ENCODE assay signal across 10 cellular contexts in the genomic region with DNA sequence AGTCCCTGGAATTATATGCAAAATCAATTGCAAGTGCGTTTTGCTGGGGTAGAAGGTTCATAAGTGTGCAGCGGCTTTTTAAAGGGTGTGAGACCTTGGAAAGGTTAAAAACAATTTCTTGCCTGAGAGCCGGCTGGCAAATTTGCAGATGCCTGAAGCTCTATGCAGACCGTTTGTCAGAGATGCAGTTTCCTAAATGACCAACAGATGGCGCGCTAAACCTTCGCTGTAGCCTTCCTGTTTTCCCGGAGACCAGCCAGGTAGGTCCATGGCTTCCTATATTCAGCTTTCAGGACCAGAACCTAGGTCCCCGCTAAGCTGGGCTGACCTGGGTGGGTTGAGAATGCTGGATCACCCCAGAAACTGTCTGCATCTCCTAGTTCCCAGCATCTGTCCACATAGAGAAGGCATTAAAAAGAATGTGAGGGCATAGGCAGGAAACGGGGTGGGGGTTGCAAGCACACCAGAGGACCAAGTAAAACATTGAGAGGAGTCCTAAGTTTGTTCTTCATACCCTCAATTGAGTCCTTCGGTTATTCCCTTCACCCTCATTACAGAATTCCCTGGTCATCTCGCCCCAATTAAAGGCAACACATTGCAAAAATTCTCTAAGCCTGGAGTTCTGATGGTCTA. TPM values are rescaled to one million over a fixed set of nuclear protein-coding genes. Genes with fewer than 3 reads are reported as not detected.
DNase-seq lines count a peak whose midpoint lies in the region; ATAC-seq and TF ChIP-seq lines count a peak whose summit lies in the region.
"Had no signal": no experiment of that assay in that cellular context is flagged by ENCODE, and none has a peak within 500 bp of the region (broad histone marks: within the 10 kb centered on the region; RNA-seq: fewer than 3 reads in every experiment).

No MANE protein-coding gene starts in this region.

- H3K4me3 Mint-ChIP-seq in neural crest cell = no peak overlapping the region
- H3K4me3 Mint-ChIP-seq: T-helper 1 cell treated with Interleukin-12 subunit alpha and Interleukin-12 subunit beta and Interleukin-4 antibody, amounts not matched to agents 30 μg/mL and 1 μg/mL, for 36 hours had no signal

- peaks cover 3% of the 10 kb centered on the region for H3K27me3 ChIP-seq in thyroid gland

- 14 to 20% methylated on average over 10 to 12 of the region's 12 CpGs for WGBS in thyroid gland, 2 donors

- no peak for ATAC-seq in GM18861 (IDR thresholded peaks at IDR 0.05; ENCODE audit: unreplicated experiment)

- H3K27ac ChIP-seq in thyroid gland = no peak overlapping the region

- H3K9me3 ChIP-seq in thyroid gland = no peaks in the 10 kb centered on the region

- H3K4me3 ChIP-seq in fibroblast of the aortic adventitia (ENCODE audit: low read depth, low read length) = no peak overlapping the region
- H3K4me3 ChIP-seq in thyroid gland (replicated peaks in 1 of 3) = no peak overlapping the region

- TF ChIP-seq CTCF in fibroblast of the aortic adventitia (IDR thresholded peaks at IDR 0.05; ENCODE audit: insufficient read depth, low read length) (peak; percentile 89), neural crest cell (conservative IDR thresholded peaks at IDR 0.05) (peak; percentile 94), thyroid gland (IDR thresholded peaks at IDR 0.05) (peak; percentile 81 to 94 (median 88))

- H3K27me3 Mint-ChIP-seq in neural crest cell (ENCODE audit: low read depth) = peaks cover 89% of the 10 kb centered on the region

- no peaks in the 10 kb centered on the region for H3K36me3 ChIP-seq in thyroid gland

- no peaks in the 10 kb centered on the region for H3K36me3 Mint-ChIP-seq in neural crest cell (ENCODE audit: low read depth)

- H3K27ac Mint-ChIP-seq in neural crest cell (ENCODE audit: unreplicated experiment) = no peak overlapping the region
- H3K27ac Mint-ChIP-seq: T-helper 1 cell treated with Interleukin-12 subunit alpha and Interleukin-12 subunit beta and Interleukin-4 antibody, amounts not matched to agents 30 μg/mL and 1 μg/mL, for 36 hours had no signal

- DNase-seq in DMS 273 treated with DMSO at 0.1 percent for 48 hours (lab: John Stamatoyannopoulos, UW) (peak; percentile 12), HK-2 (ENCODE audit: unreplicated experiment) (peak; percentile 81), NCI-H69 (lab: John Stamatoyannopoulos, UW) (peak; percentile 85), fibroblast of the aortic adventitia (ENCODE audit: low read depth) (peak; percentile 71), neural crest cell (ENCODE audit: low read depth, low spot score) (peak; percentile 85), thyroid gland (peak; percentile 83 to 84)
- DNase-seq in activated CD8-positive, alpha-beta memory T cell treated with anti-CD3 and anti-CD28 coated beads, Interleukin-2, amount 50 U/mL, for 48 hours = peak; percentile 85

- H3K4me1 Mint-ChIP-seq in neural crest cell = no peaks in the 10 kb centered on the region

- intact Hi-C loops in thyroid gland (cut with DNase I) = loop anchor here (2.0 to 5.0 kb wide), 3 partner anchors 222 to 470 kb away; no protein-coding TSS in a partner anchor

- no peak for TF ChIP-seq POLR2A in thyroid gland (IDR thresholded peaks at IDR 0.05)

- H3K9me3 Mint-ChIP-seq in neural crest cell = peaks cover 4% of the 10 kb centered on the region
- H3K9me3 Mint-ChIP-seq: T-helper 1 cell treated with Interleukin-12 subunit alpha and Interleukin-12 subunit beta and Interleukin-4 antibody, amounts not matched to agents 30 μg/mL and 1 μg/mL, for 36 hours had no signal

- no peaks in the 10 kb centered on the region for H3K4me1 ChIP-seq in thyroid gland

RNA-seq across cellular contexts. Expression of gene NOS1, which starts 5.7 kb away (rescaled TPM):
- total RNA-seq in fibroblast of the aortic adventitia (ENCODE audit: low replicate concordance) = not detected in 2 replicates
- total RNA-seq in neural crest cell = 0.07 and 0.16 TPM in 2 replicates
- total RNA-seq in thyroid gland = 1 to 10 TPM in 1 of 4 donors, under 1 TPM in 2, not detected in 1; 0.13 to 2.8 (median 0.73) TPM
- total RNA-seq: subcutaneous adipose tissue had no signal

Comparison
In these comparisons a context has a peak if more than half of its experiments do, and no peak if none do; other contexts are left out.
1. DNase-seq: peak in every context shown above with its lines; median percentile 85 in NCI-H69; 85 in activated CD8-positive, alpha-beta memory T cell treated with anti-CD3 and anti-CD28 coated beads, Interleukin-2, amount 50 U/mL, for 48 hours; 85 in neural crest cell; 84 in thyroid gland; 81 in HK-2; 71 in fibroblast of the aortic adventitia; 12 in DMS 273 treated with DMSO at 0.1 percent for 48 hours.